Comparison of ENCODE assay signal across 8 cellular contexts in the genomic region with DNA sequence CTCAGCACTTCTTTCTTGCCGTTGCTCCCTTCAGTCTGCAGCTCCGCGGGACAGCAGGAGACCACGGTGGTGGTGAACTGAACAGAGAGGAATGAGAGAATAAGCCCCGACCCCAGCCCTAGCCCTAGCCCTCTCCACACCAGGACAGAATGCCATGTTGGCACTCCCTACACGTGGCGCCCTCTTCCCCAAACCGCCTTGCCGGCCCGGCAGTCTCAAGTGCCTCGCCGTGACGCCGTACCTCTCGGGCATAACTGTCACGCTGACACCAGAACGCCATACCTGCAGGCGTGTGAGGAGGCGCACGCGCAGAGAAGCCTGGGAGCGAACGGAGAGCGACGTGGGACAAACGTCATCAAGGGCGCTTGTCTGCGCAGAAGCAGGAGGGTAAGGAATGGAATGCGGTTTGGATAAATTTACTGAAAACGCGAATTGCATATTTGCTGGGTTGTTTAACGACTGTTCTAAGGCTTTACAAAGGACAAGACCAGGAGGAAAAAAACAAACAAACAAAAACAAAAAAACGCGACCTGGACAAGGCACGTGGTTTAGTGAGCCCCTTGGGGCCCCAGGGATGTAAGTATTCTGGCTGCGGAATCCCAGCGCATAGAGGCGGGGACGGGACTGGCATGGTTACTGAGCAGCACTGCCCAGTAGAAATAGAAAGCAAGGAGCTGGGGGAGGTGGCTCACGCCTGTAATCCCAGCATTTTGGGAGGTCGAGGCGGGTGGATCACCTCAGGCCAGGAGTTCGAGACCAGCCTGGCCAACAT. TPM values are rescaled to one million over a fixed set of nuclear protein-coding genes. Genes with fewer than 3 reads are reported as not detected.
DNase-seq lines count a peak whose midpoint lies in the region; ATAC-seq and TF ChIP-seq lines count a peak whose summit lies in the region.

A gene with protein sequence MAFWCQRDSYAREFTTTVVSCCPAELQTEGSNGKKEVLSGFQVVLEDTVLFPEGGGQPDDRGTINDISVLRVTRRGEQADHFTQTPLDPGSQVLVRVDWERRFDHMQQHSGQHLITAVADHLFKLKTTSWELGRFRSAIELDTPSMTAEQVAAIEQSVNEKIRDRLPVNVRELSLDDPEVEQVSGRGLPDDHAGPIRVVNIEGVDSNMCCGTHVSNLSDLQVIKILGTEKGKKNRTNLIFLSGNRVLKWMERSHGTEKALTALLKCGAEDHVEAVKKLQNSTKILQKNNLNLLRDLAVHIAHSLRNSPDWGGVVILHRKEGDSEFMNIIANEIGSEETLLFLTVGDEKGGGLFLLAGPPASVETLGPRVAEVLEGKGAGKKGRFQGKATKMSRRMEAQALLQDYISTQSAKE (minus strand): TSS at position 294 of the 772 bp plus-strand sequence. CDS start 14 bp downstream, at position 280.

- no peaks in the 10 kb centered on the region for H3K4me1 ChIP-seq in ovary (ENCODE audit: insufficient read depth)
- H3K4me1 ChIP-seq in thymus (ENCODE audit: control insufficient read depth, insufficient read depth, low read length): peaks cover 4% of the 10 kb centered on the region

- no peak for TF ChIP-seq EP300 in ovary (IDR thresholded peaks at IDR 0.05)

- TF ChIP-seq CTCF in ovary (IDR thresholded peaks at IDR 0.05): peak in 1 of 3 donors; percentile 7

- peaks cover 14% of the 10 kb centered on the region for H3K4me1 Mint-ChIP-seq in activated naive CD8-positive, alpha-beta T cell treated with anti-CD3 and anti-CD28 coated beads, Interleukin-2, amount 10 ng/mL, durations not matched to agents 7 days and 5 days

- H3K36me3 ChIP-seq in ovary: no peaks in the 10 kb centered on the region
- peaks cover 23% of the 10 kb centered on the region for H3K36me3 ChIP-seq in thymus (ENCODE audit: control insufficient read depth, insufficient read depth)

- peak; percentile 77 for TF ChIP-seq POLR2A in ovary (IDR thresholded peaks at IDR 0.05)

- H3K36me3 Mint-ChIP-seq in activated naive CD8-positive, alpha-beta T cell treated with anti-CD3 and anti-CD28 coated beads, Interleukin-2, amount 10 ng/mL, durations not matched to agents 7 days and 5 days: peaks cover 16% of the 10 kb centered on the region

- no peaks in the 10 kb centered on the region for H3K9me3 ChIP-seq in ovary
- H3K9me3 ChIP-seq in thymus (ENCODE audit: control insufficient read depth): no peaks in the 10 kb centered on the region

- peak within 1 kb of the TSS; percentile 43 for H3K4me3 ChIP-seq in ovary
- peak within 1 kb of the TSS; percentile 63 for H3K4me3 ChIP-seq in thymus (ENCODE audit: low read length)

- ATAC-seq in HG02642 (IDR thresholded peaks at IDR 0.05; ENCODE audit: poor library complexity, unreplicated experiment) (peak; percentile 92), Right ventricle myocardium inferior (peak; percentile 94)
- peak; percentile 95 for ATAC-seq in activated naive CD8-positive, alpha-beta T cell treated with anti-CD3 and anti-CD28 coated beads, Interleukin-2, amount 10 ng/mL, durations not matched to agents 7 days and 5 days (ENCODE audit: low read depth)

- POLR2A ChIA-PET in activated naive CD8-positive, alpha-beta T cell treated with anti-CD3 and anti-CD28 coated beads, Interleukin-2, amount 10 ng/mL, durations not matched to agents 7 days and 5 days (lab: Charles Lee): interaction anchor here (0.6 to 1.8 kb wide), 7 partner anchors 34 to 396 kb away, joined by 3 to 8 read pairs (median 5); a partner anchor contains a TSS

- H3K27me3 Mint-ChIP-seq in activated naive CD8-positive, alpha-beta T cell treated with anti-CD3 and anti-CD28 coated beads, Interleukin-2, amount 10 ng/mL, durations not matched to agents 7 days and 5 days: no peaks in the 10 kb centered on the region

- peak within 1 kb of the TSS; percentile 90 for H3K27ac Mint-ChIP-seq in activated naive CD8-positive, alpha-beta T cell treated with anti-CD3 and anti-CD28 coated beads, Interleukin-2, amount 10 ng/mL, durations not matched to agents 7 days and 5 days

- H3K9me3 Mint-ChIP-seq in activated naive CD8-positive, alpha-beta T cell treated with anti-CD3 and anti-CD28 coated beads, Interleukin-2, amount 10 ng/mL, durations not matched to agents 7 days and 5 days: no peaks in the 10 kb centered on the region

- 0 to 1% (median 0%) methylated on average over 35 to 43 of the region's 43 CpGs for WGBS in ovary, 3 donors
- 1% methylated on average over 43 of the region's 43 CpGs for WGBS in thymus

- intact Hi-C loops in Right ventricle myocardium inferior (cut with DNase I): no loop called here
- intact Hi-C loops in ovary (cut with DNase I): no loop called here

- H3K27me3 ChIP-seq in ovary (no peaks in the 10 kb centered on the region), thymus (ENCODE audit: control insufficient read depth, insufficient read depth) (no peaks in the 10 kb centered on the region)

- peak; percentile 86 for DNase-seq in GDM1 (lab: John Stamatoyannopoulos, UW)
- peak; percentile 91 to 95 (median 95) for DNase-seq in NCI-H1417 (lab: John Stamatoyannopoulos, UW)
- DNase-seq in SW 1271 (lab: John Stamatoyannopoulos, UW): peak; percentile 83 to 94
- DNase-seq in activated naive CD8-positive, alpha-beta T cell treated with anti-CD3 and anti-CD28 coated beads, Interleukin-2, amount 10 ng/mL, durations not matched to agents 7 days and 5 days: peak; percentile 89
- peak; percentile 95 for DNase-seq in Right ventricle myocardium inferior (ENCODE audit: missing footprints)
- DNase-seq in ovary: peak; percentile 85 to 93 (median 89)

- H3K4me3 Mint-ChIP-seq in activated naive CD8-positive, alpha-beta T cell treated with anti-CD3 and anti-CD28 coated beads, Interleukin-2, amount 10 ng/mL, durations not matched to agents 7 days and 5 days: peak within 1 kb of the TSS; percentile 91

- H3K27ac ChIP-seq in ovary (peak within 1 kb of the TSS; percentile 55 to 68), thymus (ENCODE audit: low read depth) (peak within 1 kb of the TSS; percentile 75)

RNA-seq across cellular contexts. Expression of the gene that starts here (rescaled TPM):
- 10 to 100 TPM; 39.9 to 43.2 TPM for total RNA-seq in activated naive CD8-positive, alpha-beta T cell treated with anti-CD3 and anti-CD28 coated beads, Interleukin-2, amount 10 ng/mL, durations not matched to agents 7 days and 5 days
- total RNA-seq in Right ventricle myocardium inferior (32.1 TPM), ovary (10 to 100 TPM; 17.8 to 51.4 (median 40.6) TPM)
- polyA plus RNA-seq in ovary (10 to 100 TPM; 49.7 to 50.1 TPM), thymus (42.5 TPM)

Comparison
In these comparisons a context has a peak if more than half of its experiments do, and no peak if none do; other contexts are left out.
1. Peak in every context shown above with its lines: DNase-seq, ATAC-seq, H3K4me3 ChIP-seq and H3K27ac ChIP-seq.